In genomic region chr12:55741978-55742377, GRCh38 we compare ENCODE assay signal across 13 cellular contexts. TPM values are rescaled to one million over a fixed set of nuclear protein-coding genes. Genes with fewer than 3 reads are reported as not detected.
DNase-seq lines count a peak whose midpoint lies in the region; ATAC-seq and TF ChIP-seq lines count a peak whose summit lies in the region.
"Had no signal": no experiment of that assay in that cellular context is flagged by ENCODE, and none has a peak within 500 bp of the region (broad histone marks: within the 10 kb centered on the region; RNA-seq: fewer than 3 reads in every experiment).

No MANE protein-coding gene starts in this region.

- H3K4me3 ChIP-seq in OCI-LY7 (ENCODE audit: low read depth, low read length, poor library complexity, severe bottlenecking) (no peak overlapping the region), fibroblast of the aortic adventitia (ENCODE audit: low read depth, low read length) (peak overlapping the region; percentile 18), right cardiac atrium (ENCODE audit: low read length) (no peak overlapping the region)

- no peaks in the 10 kb centered on the region for H3K27me3 ChIP-seq in right cardiac atrium (ENCODE audit: control insufficient read depth, insufficient read depth)

- peaks cover 16% of the 10 kb centered on the region; the same call in 1 of the 2 replicates for H4K20me1 ChIP-seq in OCI-LY7 (ENCODE audit: insufficient read depth, low read length)

- H3K9me3 ChIP-seq in OCI-LY7 (ENCODE audit: low read length) = no peaks in the 10 kb centered on the region
- H3K9me3 ChIP-seq in right cardiac atrium (ENCODE audit: control insufficient read depth, low read length) = no peaks in the 10 kb centered on the region

- H3K27ac ChIP-seq in OCI-LY7 (ENCODE audit: low read depth, low read length, poor library complexity, severe bottlenecking) (no peak overlapping the region), right cardiac atrium (ENCODE audit: low read length) (no peak overlapping the region)

- no peaks in the 10 kb centered on the region for H3K9me3 Mint-ChIP-seq in osteocyte (ENCODE audit: unreplicated experiment)

- no peak overlapping the region for H3K27ac Mint-ChIP-seq in osteocyte (ENCODE audit: unreplicated experiment)

- POLR2A ChIA-PET in OCI-LY7 (lab: Charles Lee) = interaction anchor here (0.8 to 1.1 kb wide), 3 partner anchors 13 to 84 kb away, joined by 3 read pairs; no protein-coding TSS in a partner anchor

- peaks cover 45% of the 10 kb centered on the region for H3K4me1 Mint-ChIP-seq in osteocyte (ENCODE audit: unreplicated experiment)

- no TSS peak for BruUV-seq in OCI-LY7 (replicated peaks; lab: Mats Ljungman, UMichigan)

- DNase-seq in activated CD4-positive, CD25-positive, alpha-beta regulatory T cell treated with anti-CD3 and anti-CD28 coated beads, Interleukin-2, amount 50 U/mL, for 72 hours = peak; percentile 17
- DNase-seq in activated CD4-positive, CD25-positive, alpha-beta regulatory T cell (lab: John Stamatoyannopoulos, UW) = no peak
- DNase-seq in OCI-LY7 (ENCODE audit: low spot score) (no peak), fibroblast of the aortic adventitia (ENCODE audit: low read depth) (no peak), osteocyte (ENCODE audit: extremely low spot score, unreplicated experiment) (no peak), right cardiac atrium (no peak), RKO (ENCODE audit: low spot score) (no peak)
- DNase-seq: effector CD4-positive, alpha-beta T cell; left colon; NK-92 treated with Interleukin-12 subunit alpha and Interleukin-12 subunit beta, amount 100 ng/mL, for 24 hours; stimulated activated CD4-positive, alpha-beta T cell treated with anti-CD3 and anti-CD28 coated beads, Interleukin-15, amount 100 ng/mL, for 24 hours had no signal

- H3K79me2 ChIP-seq in OCI-LY7 (ENCODE audit: insufficient read depth, low read depth, low read length) = peaks cover 18% of the 10 kb centered on the region; the same call in 1 of the 2 replicates

- WGBS in right cardiac atrium = 33% methylated on average over 1 of the region's 1 CpG

- ATAC-seq in HG03196 (IDR thresholded peaks at IDR 0.05; ENCODE audit: unreplicated experiment) (no peak), right cardiac atrium (no peak)
- ATAC-seq: GM12878, left colon had no signal

- no peak for TF ChIP-seq CTCF in OCI-LY7 (conservative IDR thresholded peaks at IDR 0.05; ENCODE audit: low read length)
- TF ChIP-seq CTCF in fibroblast of the aortic adventitia (IDR thresholded peaks at IDR 0.05; ENCODE audit: insufficient read depth, low read length) = no peak
- TF ChIP-seq CTCF in osteocyte (IDR thresholded peaks at IDR 0.05) = no peak

- CTCF ChIA-PET in OCI-LY7 (lab: Charles Lee; ENCODE audit: unreplicated experiment) = interaction anchor here (0.5 to 1.3 kb wide), 4 partner anchors 17 to 76 kb away, joined by 3 to 6 read pairs (median 4); partner anchors contain the start of genes ORMDL2 and SARNP

- intact Hi-C loops in OCI-LY7 (cut with micrococcal nuclease; ENCODE audit: unreplicated experiment) (no loop called here), right cardiac atrium (cut with DNase I) (loop anchor here (5.0 to 10.0 kb wide), 3 partner anchors 53 to 195 kb away; partner anchors contain the start of gene DGKA (in 1 of the 4))

- peaks cover 9% of the 10 kb centered on the region; the same call in 1 of the 2 replicates for H3K36me3 ChIP-seq in OCI-LY7 (ENCODE audit: insufficient read depth, low read length)

- H3K4me1 ChIP-seq in OCI-LY7 (ENCODE audit: insufficient read depth, low read length, poor library complexity, severe bottlenecking) (peaks cover 52% of the 10 kb centered on the region), right cardiac atrium (ENCODE audit: control insufficient read depth, insufficient read depth, low read length) (peaks cover 2% of the 10 kb centered on the region)

- H3K9me2 ChIP-seq in OCI-LY7 (ENCODE audit: insufficient read depth, low read length) = no peaks in the 10 kb centered on the region

- no peak overlapping the region for H2AFZ ChIP-seq in OCI-LY7 (ENCODE audit: low read length)

- peak overlapping the region; percentile 69 for H3K4me2 ChIP-seq in OCI-LY7 (ENCODE audit: low read length)

- H3K4me3 Mint-ChIP-seq in osteocyte (ENCODE audit: unreplicated experiment) = peak overlapping the region; percentile 32

- H3K27me3 Mint-ChIP-seq in osteocyte (ENCODE audit: unreplicated experiment) = no peaks in the 10 kb centered on the region

- H3K36me3 Mint-ChIP-seq in osteocyte (ENCODE audit: unreplicated experiment) = no peaks in the 10 kb centered on the region

RNA-seq across cellular contexts. Expression of gene GDF11, which starts 0.9 kb away (rescaled TPM):
- 4.5 and 5.2 TPM in 2 replicates for total RNA-seq in OCI-LY7 (2014; rRNA removed; shearing (Covaris generic))
- total RNA-seq in OCI-LY7 (2022) (18.0 and 19.9 TPM in 2 replicates), fibroblast of the aortic adventitia (ENCODE audit: low replicate concordance) (2.4 and 4.7 TPM in 2 replicates), osteocyte (11.6 and 14.0 TPM in 2 replicates), right cardiac atrium (10 to 100 TPM; 16.2 to 17.5 (median 16.7) TPM)
- 11.5 TPM for polyA plus RNA-seq in right cardiac atrium

RNA-seq across cellular contexts. Expression of gene CD63, which starts 13.2 kb away (rescaled TPM):
- 102 and 143 TPM in 2 replicates for total RNA-seq in OCI-LY7 (2014; rRNA removed; shearing (Covaris generic))
- total RNA-seq in OCI-LY7 (2022) (112 and 130 TPM in 2 replicates), fibroblast of the aortic adventitia (ENCODE audit: low replicate concordance) (2,365 and 6,536 TPM in 2 replicates), osteocyte (1,511 and 1,600 TPM in 2 replicates), right cardiac atrium (1,000 to 10,000 TPM; 1,076 to 1,430 (median 1,264) TPM)
- polyA plus RNA-seq in right cardiac atrium = 1,376 TPM

RNA-seq across cellular contexts. Expression of gene RDH5, which starts 21.8 kb away (rescaled TPM):
- total RNA-seq in OCI-LY7 (2014; rRNA removed; shearing (Covaris generic)) = 6.2 and 8.9 TPM in 2 replicates
- 19.6 and 20.1 TPM in 2 replicates for total RNA-seq in OCI-LY7 (2022)
- 13.3 and 17.7 TPM in 2 replicates for total RNA-seq in fibroblast of the aortic adventitia (ENCODE audit: low replicate concordance)
- total RNA-seq in osteocyte = 4.1 and 5.9 TPM in 2 replicates
- 10 to 100 TPM; 15.9 to 27.7 (median 23.3) TPM for total RNA-seq in right cardiac atrium
- polyA plus RNA-seq in right cardiac atrium = 24.1 TPM

RNA-seq across cellular contexts. Expression of gene BLOC1S1, which starts 26.1 kb away (rescaled TPM):
- 139 and 161 TPM in 2 replicates for total RNA-seq in OCI-LY7 (2014; rRNA removed; shearing (Covaris generic))
- 152 and 159 TPM in 2 replicates for total RNA-seq in OCI-LY7 (2022)
- total RNA-seq in fibroblast of the aortic adventitia (ENCODE audit: low replicate concordance) = 64.1 and 70.2 TPM in 2 replicates
- 99.4 and 103 TPM in 2 replicates for total RNA-seq in osteocyte
- 100 to 1,000 TPM; 134 to 149 (median 139) TPM for total RNA-seq in right cardiac atrium
- 205 TPM for polyA plus RNA-seq in right cardiac atrium

RNA-seq across cellular contexts. Expression of gene ITGA7, which starts 34.3 kb away (rescaled TPM):
- 1.5 and 2.3 TPM in 2 replicates for total RNA-seq in OCI-LY7 (2014; rRNA removed; shearing (Covaris generic))
- 3.3 and 4.0 TPM in 2 replicates for total RNA-seq in OCI-LY7 (2022)
- 13.9 and 37.6 TPM in 2 replicates for total RNA-seq in fibroblast of the aortic adventitia (ENCODE audit: low replicate concordance)
- 5.1 and 5.7 TPM in 2 replicates for total RNA-seq in osteocyte
- total RNA-seq in right cardiac atrium = 100 to 1,000 TPM; 465 to 674 (median 604) TPM
- 288 TPM for polyA plus RNA-seq in right cardiac atrium

Comparison
In these comparisons a context has a peak if more than half of its experiments do, and no peak if none do; other contexts are left out.
1. RNA of gene CD63, which starts 13.2 kb away (total RNA-seq): 2,365 to 6,536 TPM in fibroblast of the aortic adventitia, 1,511 to 1,600 TPM in osteocyte and 1,076 to 1,430 TPM in right cardiac atrium; 102 to 143 TPM in OCI-LY7; every median in the first group is over 4 times any median in the second.